ENCODE assay signal across 23 cellular contexts in genomic region chr6:90346729-90347128, GRCh38.
"Had no signal": no experiment of that assay in that cellular context is flagged by ENCODE, and none has a peak within 500 bp of the region (broad histone marks: within the 10 kb centered on the region; RNA-seq: fewer than 3 reads in every experiment).

No MANE protein-coding gene starts in this region.

- H3K27ac Mint-ChIP-seq: dendritic cell treated with granulocyte-macrophage colony-stimulating factor and Interleukin-4, amounts not matched to agents 40 ng/mL and 50 ng/mL, for 4 days; effector memory CD8-positive, alpha-beta T cell; endodermal cell; mesothelial cell of epicardium had no signal

- H3K4me3 ChIP-seq: colonic mucosa, esophagus squamous epithelium, gastrocnemius medialis, heart right ventricle, left lung, lower lobe of right lung, mucosa of descending colon had no signal

- DNase-seq: colonic mucosa; cortex of kidney; effector CD8-positive, alpha-beta T cell; effector memory CD8-positive, alpha-beta T cell; endodermal cell; erythroblast; esophagus squamous epithelium; foreskin fibroblast; foreskin melanocyte; gastrocnemius medialis; glutamatergic neuron; head of caudate nucleus; heart right ventricle; hippocampal formation; left cardiac atrium; left lung; left ventricle myocardium superior; lower lobe of right lung; mesenchymal stem cell; mucosa of descending colon; naive B cell had no signal

- H3K4me1 Mint-ChIP-seq: mesothelial cell of epicardium had no signal

- H3K36me3 ChIP-seq: colonic mucosa, esophagus squamous epithelium, gastrocnemius medialis, heart right ventricle, left lung, lower lobe of right lung had no signal

- H3K4me3 Mint-ChIP-seq: dendritic cell treated with granulocyte-macrophage colony-stimulating factor and Interleukin-4, amounts not matched to agents 40 ng/mL and 50 ng/mL, for 4 days; effector memory CD8-positive, alpha-beta T cell; endodermal cell; mesothelial cell of epicardium had no signal

- ATAC-seq: effector memory CD8-positive, alpha-beta T cell; gastrocnemius medialis; heart right ventricle; left cardiac atrium; left lung; left ventricle myocardium superior; lower lobe of right lung; mucosa of descending colon had no signal

- H3K36me3 Mint-ChIP-seq: mesothelial cell of epicardium had no signal

- H3K9me3 ChIP-seq: colonic mucosa, esophagus squamous epithelium, gastrocnemius medialis, heart right ventricle, left lung, lower lobe of right lung, mucosa of descending colon had no signal

- H3K27ac ChIP-seq: colonic mucosa, esophagus squamous epithelium, gastrocnemius medialis, heart right ventricle, left lung, lower lobe of right lung had no signal

- H3K27me3 ChIP-seq: colonic mucosa, gastrocnemius medialis, left lung had no signal

- H3K27me3 Mint-ChIP-seq: naive B cell had no signal

- H3K9me3 Mint-ChIP-seq: dendritic cell treated with granulocyte-macrophage colony-stimulating factor and Interleukin-4, amounts not matched to agents 40 ng/mL and 50 ng/mL, for 4 days; effector memory CD8-positive, alpha-beta T cell; endodermal cell; mesothelial cell of epicardium had no signal
